8 cellular contexts compared by ENCODE assay signal in genomic region chr3:105366302-105367062, GRCh38.
A peak's percentile ranks its signal among the peaks of the same experiment; 100 is the strongest.
DNase-seq lines count a peak whose midpoint lies in the region; ATAC-seq and TF ChIP-seq lines count a peak whose summit lies in the region.

Gene ALCAM (plus strand): TSS chr3:105366909.

- DNase-seq in DMS53 (lab: John Stamatoyannopoulos, UW) (peak; percentile 98), HuH-7.5 (ENCODE audit: low spot score) (peak; percentile 72), OCI-M2 (lab: John Stamatoyannopoulos, UW; ENCODE audit: unreplicated experiment) (peak; percentile 19), erythroblast (lab: John Stamatoyannopoulos, UW) (peak; percentile 39 to 54)
- DNase-seq in activated T-cell treated with anti-CD3 and anti-CD28 coated beads, Interleukin-2, amount 50 U/mL, for 1 hour = peak; percentile 77
- DNase-seq in stimulated activated CD8-positive, alpha-beta memory T cell treated with anti-CD3 and anti-CD28 coated beads, Interleukin-7, amount 100 ng/mL, for 1 hour (ENCODE audit: low read depth in 2 of 2) = peak; percentile 41 to 44

- no peaks in the 10 kb centered on the region for H3K36me3 ChIP-seq in mucosa of rectum (ENCODE audit: control insufficient read depth in 2 of 2, insufficient read depth in 2 of 2, low read length in 2 of 2)

- H3K27ac ChIP-seq in mucosa of rectum (ENCODE audit: low read depth in 2 of 2, low read length in 2 of 2) = peak within 1 kb of the TSS; percentile 88 to 91

- H3K4me1 ChIP-seq in mucosa of rectum (ENCODE audit: control insufficient read depth in 2 of 2, insufficient read depth in 2 of 2, low read length in 2 of 2) = peaks cover 22 to 25% of the 10 kb centered on the region in 2 donors

- TF ChIP-seq POLR2A in erythroblast (IDR thresholded peaks at IDR 0.05; ENCODE audit: low read length) = no peak

- peak within 1 kb of the TSS; percentile 69 to 82 for H3K9ac ChIP-seq in mucosa of rectum (ENCODE audit: low read depth in 1 of 2, low read length in 2 of 2)

- peak within 1 kb of the TSS; percentile 91 to 95 for H3K4me3 ChIP-seq in mucosa of rectum (ENCODE audit: low read length in 2 of 2)

- peaks cover 3 to 4% of the 10 kb centered on the region in 2 donors for H3K27me3 ChIP-seq in mucosa of rectum (ENCODE audit: control insufficient read depth in 2 of 2, insufficient read depth in 2 of 2, low read length in 2 of 2)

- no peaks in the 10 kb centered on the region for H3K9me3 ChIP-seq in mucosa of rectum (ENCODE audit: control insufficient read depth in 2 of 2, low read length in 2 of 2)

- ATAC-seq in GM21528 (IDR thresholded peaks at IDR 0.05; ENCODE audit: low FRiP score, unreplicated experiment) = peak; percentile 57

Comparison
In these comparisons a context has a peak if more than half of its experiments do, and no peak if none do; other contexts are left out.
1. Peak in every context shown above with its lines: DNase-seq, ATAC-seq, H3K4me3 ChIP-seq and H3K27ac ChIP-seq.
2. DNase-seq: peak in every context shown above with its lines; median percentile 98 in DMS53; 77 in activated T-cell treated with anti-CD3 and anti-CD28 coated beads, Interleukin-2, amount 50 U/mL, for 1 hour; 72 in HuH-7.5; 46 in erythroblast; 42 in stimulated activated CD8-positive, alpha-beta memory T cell treated with anti-CD3 and anti-CD28 coated beads, Interleukin-7, amount 100 ng/mL, for 1 hour; 19 in OCI-M2.